ENCODE assay signal across 8 cellular contexts in the genomic region with DNA sequence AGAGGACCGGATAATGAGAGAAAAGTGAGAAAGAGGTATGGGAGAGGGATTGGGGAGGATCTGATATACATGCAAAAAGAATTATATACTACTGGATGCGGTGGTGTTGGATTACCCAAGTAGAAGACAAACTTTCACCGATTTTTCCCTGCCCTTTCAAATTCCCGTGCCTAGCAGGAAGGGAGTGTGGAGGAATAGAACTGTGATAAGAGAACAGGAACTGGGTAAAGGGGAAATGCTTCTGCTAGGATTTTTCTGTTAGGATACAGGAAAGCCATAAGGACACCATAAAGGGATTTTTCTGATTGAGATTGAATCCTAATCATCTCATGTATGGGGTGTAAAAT. TPM values are rescaled to one million over a fixed set of nuclear protein-coding genes. Genes with fewer than 3 reads are reported as not detected.
DNase-seq lines count a peak whose midpoint lies in the region; ATAC-seq and TF ChIP-seq lines count a peak whose summit lies in the region.

No MANE protein-coding gene starts in this region.

- no peaks in the 10 kb centered on the region for H3K9me3 Mint-ChIP-seq in activated T-helper 1 cell treated with anti-CD3 and anti-CD28 coated beads, Interleukin-12 subunit alpha, Interleukin-12 subunit beta, Interleukin-2, Interleukin-4 antibody, amounts not matched to agents 30 ng/mL and 10 ng/mL and 1 ng/mL, durations not matched to agents 14 hours and 24 hours and 36 hours

- H3K27ac Mint-ChIP-seq in activated T-helper 1 cell treated with anti-CD3 and anti-CD28 coated beads, Interleukin-12 subunit alpha, Interleukin-12 subunit beta, Interleukin-2, Interleukin-4 antibody, amounts not matched to agents 30 ng/mL and 10 ng/mL and 1 ng/mL, durations not matched to agents 14 hours and 24 hours and 36 hours, result peak overlapping the region; percentile 86

- DNase-seq in G401 (ENCODE audit: low spot score), result peak; percentile 49
- no peak for DNase-seq in activated T-helper 1 cell treated with anti-CD3 and anti-CD28 coated beads, Interleukin-12 subunit alpha, Interleukin-12 subunit beta, Interleukin-2, Interleukin-4 antibody, amounts not matched to agents 30 ng/mL and 10 ng/mL and 1 ng/mL, durations not matched to agents 14 hours and 24 hours and 36 hours (ENCODE audit: low spot score)
- no peak for DNase-seq in left ventricle myocardium inferior
- no peak for DNase-seq in skeletal muscle cell (ENCODE audit: low read depth)
- DNase-seq in GF-D8 (lab: John Stamatoyannopoulos, UW), result no peak

- intact Hi-C loops in activated T-helper 1 cell treated with anti-CD3 and anti-CD28 coated beads, Interleukin-12 subunit alpha, Interleukin-12 subunit beta, Interleukin-2, Interleukin-4 antibody, amounts not matched to agents 30 ng/mL and 10 ng/mL and 1 ng/mL, durations not matched to agents 14 hours and 24 hours and 36 hours (cut with micrococcal nuclease), result loop anchor here (2.0 to 10.0 kb wide), 6 partner anchors 47 to 840 kb away; partner anchors contain the start of genes ENDOD1, JRKL and MAML2
- intact Hi-C loops in left ventricle myocardium inferior (cut with micrococcal nuclease), result no loop called here

- H3K4me3 ChIP-seq in left ventricle myocardium inferior (peak overlapping the region; percentile 82), skeletal muscle cell (ENCODE audit: low read depth, low read length) (peak overlapping the region; percentile 87)

- H3K4me1 ChIP-seq in left ventricle myocardium inferior, result peaks cover 56% of the 10 kb centered on the region

- H3K4me1 Mint-ChIP-seq in activated T-helper 1 cell treated with anti-CD3 and anti-CD28 coated beads, Interleukin-12 subunit alpha, Interleukin-12 subunit beta, Interleukin-2, Interleukin-4 antibody, amounts not matched to agents 30 ng/mL and 10 ng/mL and 1 ng/mL, durations not matched to agents 14 hours and 24 hours and 36 hours (ENCODE audit: low read depth), result peaks cover 31% of the 10 kb centered on the region

- H3K27ac ChIP-seq in left ventricle myocardium inferior (replicated peaks), result peak overlapping the region; percentile 92

- H3K27me3 Mint-ChIP-seq in activated T-helper 1 cell treated with anti-CD3 and anti-CD28 coated beads, Interleukin-12 subunit alpha, Interleukin-12 subunit beta, Interleukin-2, Interleukin-4 antibody, amounts not matched to agents 30 ng/mL and 10 ng/mL and 1 ng/mL, durations not matched to agents 14 hours and 24 hours and 36 hours (ENCODE audit: insufficient read depth), result peaks cover 3% of the 10 kb centered on the region

- H3K36me3 Mint-ChIP-seq in activated T-helper 1 cell treated with anti-CD3 and anti-CD28 coated beads, Interleukin-12 subunit alpha, Interleukin-12 subunit beta, Interleukin-2, Interleukin-4 antibody, amounts not matched to agents 30 ng/mL and 10 ng/mL and 1 ng/mL, durations not matched to agents 14 hours and 24 hours and 36 hours (ENCODE audit: low read depth), result peaks cover 7% of the 10 kb centered on the region

- peak; percentile 11 for ATAC-seq in HG03175 (IDR thresholded peaks at IDR 0.05; ENCODE audit: unreplicated experiment)
- ATAC-seq in GM18517 (IDR thresholded peaks at IDR 0.05; ENCODE audit: unreplicated experiment), result no peak
- no peak for ATAC-seq in GM19035 (IDR thresholded peaks at IDR 0.05; ENCODE audit: unreplicated experiment)

- no peaks in the 10 kb centered on the region for H3K36me3 ChIP-seq in left ventricle myocardium inferior

- no peaks in the 10 kb centered on the region for H3K27me3 ChIP-seq in left ventricle myocardium inferior (ENCODE audit: low read depth)

- H3K9me3 ChIP-seq in left ventricle myocardium inferior (replicated peaks), result no peaks in the 10 kb centered on the region

- peak overlapping the region; percentile 100 for H3K4me3 Mint-ChIP-seq in activated T-helper 1 cell treated with anti-CD3 and anti-CD28 coated beads, Interleukin-12 subunit alpha, Interleukin-12 subunit beta, Interleukin-2, Interleukin-4 antibody, amounts not matched to agents 30 ng/mL and 10 ng/mL and 1 ng/mL, durations not matched to agents 14 hours and 24 hours and 36 hours

- in situ Hi-C loops in G401 (cut with HindIII; ENCODE audit: low sequenced_read_pairs), result no loop called here

- TF ChIP-seq CTCF in left ventricle myocardium inferior (IDR thresholded peaks at IDR 0.05; ENCODE audit: borderline replicate concordance), result no peak

RNA-seq across cellular contexts. Expression of gene MTMR2, which starts 0.5 kb away (rescaled TPM):
- total RNA-seq in G401 (2014; rRNA removed; shearing (Covaris generic)), result 18.8 and 23.5 TPM in 2 replicates
- total RNA-seq in activated T-helper 1 cell treated with anti-CD3 and anti-CD28 coated beads, Interleukin-12 subunit alpha, Interleukin-12 subunit beta, Interleukin-2, Interleukin-4 antibody, amounts not matched to agents 30 ng/mL and 10 ng/mL and 1 ng/mL, durations not matched to agents 14 hours and 24 hours and 36 hours, result 41.3 and 41.7 TPM in 2 replicates
- total RNA-seq in left ventricle myocardium inferior, result 16.7 TPM
